In the genomic region with DNA sequence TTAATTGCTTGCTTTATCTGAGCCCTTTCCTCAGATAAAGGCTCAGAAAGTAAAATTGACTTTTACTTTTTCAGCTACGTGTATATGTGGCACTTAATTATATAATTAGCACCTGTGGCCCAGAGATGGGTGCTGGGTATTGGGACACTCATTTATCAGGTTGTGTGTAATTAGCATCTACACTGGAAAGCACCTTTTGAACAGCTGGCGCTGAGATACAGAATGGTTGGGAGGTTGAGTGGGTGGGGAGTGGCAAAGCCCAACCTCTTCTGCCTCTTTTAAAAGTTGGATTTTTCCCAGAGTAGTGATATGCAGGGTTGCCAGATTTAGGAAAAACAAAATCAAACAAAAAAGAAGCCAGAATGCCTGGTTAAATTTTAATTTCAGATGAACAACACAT, we compare ENCODE assay signal across 16 cellular contexts.
DNase-seq lines count a peak whose midpoint lies in the region; ATAC-seq and TF ChIP-seq lines count a peak whose summit lies in the region.
"Had no signal": no experiment of that assay in that cellular context is flagged by ENCODE, and none has a peak within 500 bp of the region (broad histone marks: within the 10 kb centered on the region; RNA-seq: fewer than 3 reads in every experiment).

No MANE protein-coding gene starts in this region.

- H3K4me3 ChIP-seq in tibial artery, result no peak overlapping the region
- H3K4me3 ChIP-seq: mucosa of descending colon had no signal

- TF ChIP-seq CTCF in GM13976 (IDR thresholded peaks at IDR 0.05; ENCODE audit: borderline replicate concordance, control extremely low read depth, extremely low read depth, insufficient read depth, missing control alignments) (no peak), tibial artery (IDR thresholded peaks at IDR 0.05) (no peak)

- intact Hi-C loops in tibial artery (cut with DNase I; ENCODE audit: low total_unique reads), result no loop called here

- H3K27ac ChIP-seq in tibial artery, result no peak overlapping the region

- in situ Hi-C loops in GM13976 (cut with MboI; ENCODE audit: low sequenced_read_pairs, unreplicated experiment), result no loop called here

- no peaks in the 10 kb centered on the region for H3K9me3 ChIP-seq in tibial artery
- H3K9me3 ChIP-seq: mucosa of descending colon had no signal

- H3K36me3 ChIP-seq in tibial artery, result no peaks in the 10 kb centered on the region

- peaks cover 5 to 85% (median 42%) of the 10 kb centered on the region in 4 donors for H3K4me1 ChIP-seq in tibial artery

- no peaks in the 10 kb centered on the region for H3K27me3 ChIP-seq in tibial artery

- ATAC-seq in GM18907 (IDR thresholded peaks at IDR 0.05; ENCODE audit: unreplicated experiment) (peak; percentile 90), HG02973 (IDR thresholded peaks at IDR 0.05; ENCODE audit: unreplicated experiment) (peak; percentile 56), HG03280 (IDR thresholded peaks at IDR 0.05; ENCODE audit: unreplicated experiment) (no peak)
- ATAC-seq: left colon, T-cell had no signal

- peak; percentile 36 for DNase-seq in GM13976 (ENCODE audit: low spot score)
- DNase-seq in NCI-H69 (lab: John Stamatoyannopoulos, UW), result peak; percentile 87
- no peak for DNase-seq in stimulated activated CD8-positive, alpha-beta memory T cell treated with anti-CD3 and anti-CD28 coated beads, Interleukin-4, amount 100 ng/mL, for 48 hours
- no peak for DNase-seq in epidermal melanocyte (ENCODE audit: insufficient read length, low spot score)
- no peak for DNase-seq in tibial artery
- DNase-seq: activated naive CD4-positive, alpha-beta T cell treated with anti-CD3 and anti-CD28 coated beads for 36 hours; CD4-positive, CD25-positive, alpha-beta regulatory T cell; GOT3; left colon; mucosa of descending colon; NCI-H2171 treated with DMSO at 0.1 percent for 48 hours; stimulated activated CD4-positive, alpha-beta T cell treated with anti-CD3 and anti-CD28 coated beads, Interleukin-1b, Interleukin-23, amount 100 ng/mL, for 48 hours; T-cell had no signal

Comparison
In these comparisons a context has a peak if more than half of its experiments do, and no peak if none do; other contexts are left out.
1. DNase-seq: peak in GM13976 (single experiment) and NCI-H69 (single experiment); none in stimulated activated CD8-positive, alpha-beta memory T cell treated with anti-CD3 and anti-CD28 coated beads, Interleukin-4, amount 100 ng/mL, for 48 hours (single experiment), epidermal melanocyte (single experiment) and tibial artery (0 of 2).